ENCODE assay signal across 2 cellular contexts in the genomic region with DNA sequence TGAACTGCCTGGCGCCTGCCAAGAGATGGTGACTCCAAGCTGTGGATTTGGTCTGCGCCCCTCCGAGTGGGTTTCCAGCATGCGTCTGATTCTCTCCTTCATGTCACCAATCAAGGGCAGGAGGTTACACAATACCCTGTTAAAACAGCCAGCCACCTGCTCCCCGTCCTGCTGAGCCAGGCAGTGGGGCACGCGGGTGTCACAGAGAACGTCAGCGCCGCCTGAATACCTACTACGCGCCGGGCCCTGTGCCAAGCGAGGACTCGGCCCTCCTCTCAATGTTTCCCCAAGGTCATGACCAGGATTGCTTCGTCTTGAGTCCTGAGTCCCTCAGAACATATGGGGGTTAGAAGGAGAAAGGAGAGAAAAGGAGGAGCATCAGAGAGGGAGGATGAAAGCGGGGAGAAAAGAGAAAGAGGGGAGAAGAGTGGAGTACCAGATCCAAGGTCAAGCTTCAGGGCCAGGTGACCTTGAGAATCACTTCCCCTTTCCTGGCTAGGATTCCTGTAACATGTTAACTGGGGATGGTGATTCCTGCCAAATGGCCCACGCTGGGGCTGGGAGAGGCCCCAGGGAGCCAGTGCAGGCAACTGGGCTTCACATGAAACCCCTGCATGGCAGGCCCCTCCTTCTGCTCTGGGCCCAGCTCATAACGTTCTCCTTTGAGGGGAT.
A peak's percentile ranks its signal among the peaks of the same experiment; 100 is the strongest.
TF ChIP-seq lines count a peak whose summit lies in the region.

No MANE protein-coding gene starts in this region.

TF ChIP-seq in IMR-90, 13 proteins besides CTCF, POLR2A, EP300 and RAD21:
- TF ChIP-seq NFE2L2 (IDR thresholded peaks at IDR 0.05; ENCODE audit: low read depth, low read length) = no peak
- TF ChIP-seq, protein P1, sequence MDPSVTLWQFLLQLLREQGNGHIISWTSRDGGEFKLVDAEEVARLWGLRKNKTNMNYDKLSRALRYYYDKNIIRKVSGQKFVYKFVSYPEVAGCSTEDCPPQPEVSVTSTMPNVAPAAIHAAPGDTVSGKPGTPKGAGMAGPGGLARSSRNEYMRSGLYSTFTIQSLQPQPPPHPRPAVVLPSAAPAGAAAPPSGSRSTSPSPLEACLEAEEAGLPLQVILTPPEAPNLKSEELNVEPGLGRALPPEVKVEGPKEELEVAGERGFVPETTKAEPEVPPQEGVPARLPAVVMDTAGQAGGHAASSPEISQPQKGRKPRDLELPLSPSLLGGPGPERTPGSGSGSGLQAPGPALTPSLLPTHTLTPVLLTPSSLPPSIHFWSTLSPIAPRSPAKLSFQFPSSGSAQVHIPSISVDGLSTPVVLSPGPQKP (IDR thresholded peaks at IDR 0.05; ENCODE audit: borderline replicate concordance, low read depth, low read length) = no peak
- no peak for TF ChIP-seq FOS (IDR thresholded peaks at IDR 0.05; ENCODE audit: low read depth, low read length)
- no peak for TF ChIP-seq MAZ (IDR thresholded peaks at IDR 0.05; ENCODE audit: borderline replicate concordance, low read depth, low read length)
- no peak for TF ChIP-seq SMC3 (IDR thresholded peaks at IDR 0.05; ENCODE audit: low read depth, low read length)
- peak; percentile 6; the same call in 1 of the 2 replicates for TF ChIP-seq CEBPB (IDR thresholded peaks at IDR 0.05; ENCODE audit: low read depth, low read length)

TF ChIP-seq in GM12878, 131 proteins besides CTCF, POLR2A, EP300 and RAD21:
- TF ChIP-seq ATF7 (IDR thresholded peaks at IDR 0.05; ENCODE audit: low read depth) (no peak), MEF2B (IDR thresholded peaks at IDR 0.05; ENCODE audit: partially characterized antibody, poor library complexity, severe bottlenecking) (no peak), SRF (IDR thresholded peaks at IDR 0.05; ENCODE audit: low read depth in 2 of 2, low read length in 2 of 2) (no peak), NR2C1 (IDR thresholded peaks at IDR 0.05) (no peak), SIX5 (IDR thresholded peaks at IDR 0.05; ENCODE audit: low read depth, low read length, severe bottlenecking) (no peak), SPI1 (IDR thresholded peaks at IDR 0.05; ENCODE audit: borderline replicate concordance, insufficient read depth, low read depth, low read length) (peak; percentile 26; the same call in 1 of the 2 replicates)
- TF ChIP-seq, protein P2, sequence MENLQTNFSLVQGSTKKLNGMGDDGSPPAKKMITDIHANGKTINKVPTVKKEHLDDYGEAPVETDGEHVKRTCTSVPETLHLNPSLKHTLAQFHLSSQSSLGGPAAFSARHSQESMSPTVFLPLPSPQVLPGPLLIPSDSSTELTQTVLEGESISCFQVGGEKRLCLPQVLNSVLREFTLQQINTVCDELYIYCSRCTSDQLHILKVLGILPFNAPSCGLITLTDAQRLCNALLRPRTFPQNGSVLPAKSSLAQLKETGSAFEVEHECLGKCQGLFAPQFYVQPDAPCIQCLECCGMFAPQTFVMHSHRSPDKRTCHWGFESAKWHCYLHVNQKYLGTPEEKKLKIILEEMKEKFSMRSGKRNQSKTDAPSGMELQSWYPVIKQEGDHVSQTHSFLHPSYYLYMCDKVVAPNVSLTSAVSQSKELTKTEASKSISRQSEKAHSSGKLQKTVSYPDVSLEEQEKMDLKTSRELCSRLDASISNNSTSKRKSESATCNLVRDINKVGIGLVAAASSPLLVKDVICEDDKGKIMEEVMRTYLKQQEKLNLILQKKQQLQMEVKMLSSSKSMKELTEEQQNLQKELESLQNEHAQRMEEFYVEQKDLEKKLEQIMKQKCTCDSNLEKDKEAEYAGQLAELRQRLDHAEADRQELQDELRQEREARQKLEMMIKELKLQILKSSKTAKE (IDR thresholded peaks at IDR 0.05; ENCODE audit: low read depth, poor library complexity, severe bottlenecking) = no peak
- TF ChIP-seq, protein P3, sequence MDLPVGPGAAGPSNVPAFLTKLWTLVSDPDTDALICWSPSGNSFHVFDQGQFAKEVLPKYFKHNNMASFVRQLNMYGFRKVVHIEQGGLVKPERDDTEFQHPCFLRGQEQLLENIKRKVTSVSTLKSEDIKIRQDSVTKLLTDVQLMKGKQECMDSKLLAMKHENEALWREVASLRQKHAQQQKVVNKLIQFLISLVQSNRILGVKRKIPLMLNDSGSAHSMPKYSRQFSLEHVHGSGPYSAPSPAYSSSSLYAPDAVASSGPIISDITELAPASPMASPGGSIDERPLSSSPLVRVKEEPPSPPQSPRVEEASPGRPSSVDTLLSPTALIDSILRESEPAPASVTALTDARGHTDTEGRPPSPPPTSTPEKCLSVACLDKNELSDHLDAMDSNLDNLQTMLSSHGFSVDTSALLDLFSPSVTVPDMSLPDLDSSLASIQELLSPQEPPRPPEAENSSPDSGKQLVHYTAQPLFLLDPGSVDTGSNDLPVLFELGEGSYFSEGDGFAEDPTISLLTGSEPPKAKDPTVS (IDR thresholded peaks at IDR 0.05; ENCODE audit: low read depth, low read length) = no peak
